8 cellular contexts compared by ENCODE assay signal in the genomic region with DNA sequence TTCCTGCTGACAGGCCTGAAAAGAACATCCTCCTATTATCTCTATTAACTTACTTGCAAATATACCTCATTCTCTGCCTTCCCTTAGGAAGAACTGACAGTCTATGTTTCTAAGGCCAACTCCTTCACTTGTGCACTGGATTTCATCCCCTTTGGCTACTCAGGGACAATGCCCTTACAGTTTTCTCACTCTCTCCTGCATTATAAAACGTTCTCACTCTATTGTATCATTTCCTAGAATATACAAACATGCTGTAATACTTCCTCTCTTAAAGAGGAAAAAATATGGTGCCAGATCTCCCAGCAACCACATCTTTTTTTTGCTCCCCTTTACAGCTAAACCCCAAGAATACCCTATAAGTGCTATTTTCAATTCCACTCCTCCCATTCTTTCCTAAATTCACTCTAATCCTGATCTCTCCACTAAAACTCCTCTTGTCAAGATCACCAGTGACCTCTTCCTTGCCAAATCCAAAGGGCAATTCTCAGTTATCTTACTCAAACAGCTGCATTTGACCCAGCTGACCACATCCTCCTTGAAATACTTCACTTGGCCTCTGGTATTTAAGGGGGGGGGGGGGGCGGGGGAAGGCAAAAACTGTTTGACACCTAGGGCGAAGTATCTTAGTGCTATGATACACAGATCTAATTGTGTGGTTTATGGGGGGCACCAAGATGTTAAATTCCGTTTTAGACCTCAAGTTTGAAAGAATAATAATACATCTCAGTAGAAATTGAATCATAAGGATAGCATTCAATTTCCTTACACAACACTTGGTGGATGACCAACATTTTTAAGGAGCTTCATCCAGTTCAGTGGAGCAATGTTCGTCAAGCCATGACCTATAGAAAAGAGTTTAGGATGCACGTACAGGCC. TPM values are rescaled to one million over a fixed set of nuclear protein-coding genes. Genes with fewer than 3 reads are reported as not detected.
DNase-seq lines count a peak whose midpoint lies in the region; ATAC-seq and TF ChIP-seq lines count a peak whose summit lies in the region.

No MANE protein-coding gene starts in this region.

- TF ChIP-seq CTCF in PC-3 (conservative IDR thresholded peaks at IDR 0.05; ENCODE audit: low read depth, low read length) (no peak), epithelial cell of esophagus (IDR thresholded peaks at IDR 0.05; ENCODE audit: insufficient read depth, low read depth, low read length, missing control alignments) (no peak)

- CTCF ChIA-PET in activated CD4-positive, alpha-beta T cell treated with anti-CD3 and anti-CD28 coated beads for 36 hours (lab: Charles Lee), result interaction anchor here (0.6 to 3.0 kb wide), 3 partner anchors 14 to 211 kb away, joined by 3 to 17 read pairs (median 15); a partner anchor contains a TSS
- CTCF ChIA-PET in PC-3 (lab: Charles Lee), result no interaction called here

- no peak for DNase-seq in activated CD4-positive, alpha-beta T cell treated with anti-CD3 and anti-CD28 coated beads for 36 hours
- DNase-seq in activated CD4-positive, alpha-beta T cell treated with anti-CD3 and anti-CD28 coated beads, Interleukin-2, amount 50 U/mL, for 1 hour, result no peak
- DNase-seq in PC-3 (peak; percentile 11), epithelial cell of esophagus (ENCODE audit: low read depth) (peak; percentile 26), NCI-H1048 (lab: John Stamatoyannopoulos, UW) (no peak)
- DNase-seq in activated T-cell treated with anti-CD3 and anti-CD28 coated beads, Interleukin-2, amount 50 U/mL, for 4 hours, result no peak
- DNase-seq in stimulated activated CD8-positive, alpha-beta memory T cell treated with anti-CD3 and anti-CD28 coated beads, Interleukin-4, amount 100 ng/mL, for 48 hours, result no peak

- H3K9me2 ChIP-seq in PC-3 (replicated peaks; ENCODE audit: low read length), result no peaks in the 10 kb centered on the region

- no peaks in the 10 kb centered on the region for H3K9me3 Mint-ChIP-seq in activated CD4-positive, alpha-beta T cell treated with anti-CD3 and anti-CD28 coated beads for 36 hours (ENCODE audit: low read depth)
- H3K9me3 Mint-ChIP-seq in activated T-cell treated with anti-CD3 and anti-CD28 coated beads, Interleukin-2, amount 50 U/mL, for 4 hours, result no peaks in the 10 kb centered on the region

- peak overlapping the region; percentile 90 for H3K9ac ChIP-seq in PC-3 (ENCODE audit: low read length)
- H3K9ac ChIP-seq in rectal smooth muscle tissue (ENCODE audit: low read length), result no peak overlapping the region

- H3K27me3 Mint-ChIP-seq in activated CD4-positive, alpha-beta T cell treated with anti-CD3 and anti-CD28 coated beads for 36 hours, result no peaks in the 10 kb centered on the region
- no peaks in the 10 kb centered on the region for H3K27me3 Mint-ChIP-seq in activated T-cell treated with anti-CD3 and anti-CD28 coated beads, Interleukin-2, amount 50 U/mL, for 4 hours (ENCODE audit: low read depth)

- H3K27ac ChIP-seq in PC-3 (ENCODE audit: low read length) (no peak overlapping the region), rectal smooth muscle tissue (ENCODE audit: low read depth, low read length) (peak overlapping the region; percentile 40)

- H3K27me3 ChIP-seq in PC-3 (ENCODE audit: low read length) (no peaks in the 10 kb centered on the region), rectal smooth muscle tissue (ENCODE audit: control insufficient read depth, insufficient read depth, low read length) (no peaks in the 10 kb centered on the region)

- H3K4me1 ChIP-seq in PC-3 (ENCODE audit: insufficient read depth, low read length) (peaks cover 38% of the 10 kb centered on the region), rectal smooth muscle tissue (ENCODE audit: control insufficient read depth, insufficient read depth, low read length) (peaks cover 4% of the 10 kb centered on the region)

- peak overlapping the region; percentile 90 for H3K4me2 ChIP-seq in PC-3 (ENCODE audit: low read length)

- H3K79me2 ChIP-seq in PC-3 (ENCODE audit: low read length), result peaks cover 77% of the 10 kb centered on the region

- no peaks in the 10 kb centered on the region for H3K9me3 ChIP-seq in PC-3 (ENCODE audit: low read length)

- H3K36me3 Mint-ChIP-seq in activated CD4-positive, alpha-beta T cell treated with anti-CD3 and anti-CD28 coated beads for 36 hours (ENCODE audit: low read depth), result peaks cover 22% of the 10 kb centered on the region
- H3K36me3 Mint-ChIP-seq in activated T-cell treated with anti-CD3 and anti-CD28 coated beads, Interleukin-2, amount 50 U/mL, for 4 hours (ENCODE audit: insufficient read depth), result peaks cover 19% of the 10 kb centered on the region

- H3K4me3 Mint-ChIP-seq in activated CD4-positive, alpha-beta T cell treated with anti-CD3 and anti-CD28 coated beads for 36 hours, result no peak overlapping the region
- no peak overlapping the region for H3K4me3 Mint-ChIP-seq in activated T-cell treated with anti-CD3 and anti-CD28 coated beads, Interleukin-2, amount 50 U/mL, for 4 hours

- H3F3A ChIP-seq in PC-3 (ENCODE audit: low read length, unreplicated experiment), result no peaks in the 10 kb centered on the region

- POLR2A ChIA-PET in activated CD4-positive, alpha-beta T cell treated with anti-CD3 and anti-CD28 coated beads for 36 hours (lab: Charles Lee), result interaction anchor here (0.6 kb wide), 1 partner anchor 127 kb away, joined by 3 read pairs; no protein-coding TSS in a partner anchor
- POLR2A ChIA-PET in PC-3 (lab: Charles Lee; ENCODE audit: unreplicated experiment), result interaction anchor here (0.6 kb wide), 1 partner anchor 17 kb away, joined by 3 read pairs; no protein-coding TSS in a partner anchor

- intact Hi-C loops in activated CD4-positive, alpha-beta T cell treated with anti-CD3 and anti-CD28 coated beads for 36 hours (cut with DNase I, micrococcal nuclease), result loop anchor here in 1 of 2 experiments (10.0 kb wide), 2 partner anchors 542 to 1642 kb away; a partner anchor contains a TSS
- intact Hi-C loops in PC-3 (cut with micrococcal nuclease), result no loop called here

- H3K36me3 ChIP-seq in PC-3 (ENCODE audit: low read depth, low read length), result peaks cover 10% of the 10 kb centered on the region; the same call in 1 of the 2 replicates
- H3K36me3 ChIP-seq in rectal smooth muscle tissue (ENCODE audit: control insufficient read depth, insufficient read depth, low read length), result no peaks in the 10 kb centered on the region

- H3K4me1 Mint-ChIP-seq in activated CD4-positive, alpha-beta T cell treated with anti-CD3 and anti-CD28 coated beads for 36 hours, result peaks cover 38% of the 10 kb centered on the region
- H3K4me1 Mint-ChIP-seq in activated T-cell treated with anti-CD3 and anti-CD28 coated beads, Interleukin-2, amount 50 U/mL, for 4 hours (ENCODE audit: low read depth), result peaks cover 40% of the 10 kb centered on the region

- no peak overlapping the region for H2AFZ ChIP-seq in PC-3 (ENCODE audit: low read length)

- peak overlapping the region; percentile 95 for H3K27ac Mint-ChIP-seq in activated CD4-positive, alpha-beta T cell treated with anti-CD3 and anti-CD28 coated beads for 36 hours

- H4K20me1 ChIP-seq in PC-3 (ENCODE audit: low read length), result no peaks in the 10 kb centered on the region

- no peak for ATAC-seq in activated CD4-positive, alpha-beta T cell treated with anti-CD3 and anti-CD28 coated beads for 36 hours
- ATAC-seq in PC-3, result no peak
- ATAC-seq in activated T-cell treated with anti-CD3 and anti-CD28 coated beads, Interleukin-2, amount 50 U/mL, for 4 hours, result no peak

- BruUV-seq in PC-3 (replicated peaks; lab: Mats Ljungman, UMichigan), result no TSS peak

- H3K4me3 ChIP-seq in PC-3 (ENCODE audit: low read length) (peak overlapping the region; percentile 95), epithelial cell of esophagus (ENCODE audit: low read length) (peak overlapping the region; percentile 92), rectal smooth muscle tissue (ENCODE audit: low read length) (peak overlapping the region; percentile 93)

RNA-seq across cellular contexts. Expression of a gene that starts 1.6 kb away (rescaled TPM):
- total RNA-seq in activated CD4-positive, alpha-beta T cell treated with anti-CD3 and anti-CD28 coated beads for 36 hours, result 10 to 100 TPM; 32.9 to 33.7 TPM
- 14.3 and 18.2 TPM in 2 replicates for total RNA-seq in PC-3 (2014; rRNA removed)
- 10 to 100 TPM; 30.4 to 38.3 (median 34.6) TPM for total RNA-seq in activated T-cell treated with anti-CD3 and anti-CD28 coated beads, Interleukin-2, amount 50 U/mL, for 4 hours

RNA-seq across cellular contexts. Expression of a gene that starts 1.7 kb away (rescaled TPM):
- total RNA-seq in activated CD4-positive, alpha-beta T cell treated with anti-CD3 and anti-CD28 coated beads for 36 hours, result 10 to 100 TPM; 18.4 TPM
- total RNA-seq in PC-3 (2014; rRNA removed), result 5.2 and 8.7 TPM in 2 replicates
- 10 to 100 TPM; 13.6 to 20.9 (median 14.0) TPM for total RNA-seq in activated T-cell treated with anti-CD3 and anti-CD28 coated beads, Interleukin-2, amount 50 U/mL, for 4 hours

RNA-seq across cellular contexts. Expression of a gene that starts 43.3 kb away (rescaled TPM):
- total RNA-seq in activated CD4-positive, alpha-beta T cell treated with anti-CD3 and anti-CD28 coated beads for 36 hours, result not detected
- total RNA-seq in PC-3 (2014; rRNA removed), result not detected in 2 replicates
- not detected for total RNA-seq in activated T-cell treated with anti-CD3 and anti-CD28 coated beads, Interleukin-2, amount 50 U/mL, for 4 hours

Comparison
In these comparisons a context has a peak if more than half of its experiments do, and no peak if none do; other contexts are left out.
1. DNase-seq: peak in PC-3 (single experiment) and epithelial cell of esophagus (single experiment); none in activated CD4-positive, alpha-beta T cell treated with anti-CD3 and anti-CD28 coated beads for 36 hours (single experiment), activated CD4-positive, alpha-beta T cell treated with anti-CD3 and anti-CD28 coated beads, Interleukin-2, amount 50 U/mL, for 1 hour (single experiment), activated T-cell treated with anti-CD3 and anti-CD28 coated beads, Interleukin-2, amount 50 U/mL, for 4 hours (single experiment), stimulated activated CD8-positive, alpha-beta memory T cell treated with anti-CD3 and anti-CD28 coated beads, Interleukin-4, amount 100 ng/mL, for 48 hours (single experiment) and NCI-H1048 (single experiment).
2. Peak in every context shown above with its lines, with median percentiles within 50 percentile points of each other: H3K4me3 ChIP-seq.